In genomic region chr12:116426391-116427136, GRCh38 we compare ENCODE assay signal across 8 cellular contexts.
DNase-seq lines count a peak whose midpoint lies in the region; ATAC-seq, FAIRE-seq and TF ChIP-seq lines count a peak whose summit lies in the region.

No MANE protein-coding gene starts in this region.

- WGBS in K562 (ENCODE audit: insufficient coverage, low coverage, missing lambda C conversion rate): 17% methylated on average over 13 of the region's 13 CpGs
- WGBS in suprapubic skin: 59% methylated on average over 12 of the region's 13 CpGs

- H3K9me3 Mint-ChIP-seq in glutamatergic neuron (ENCODE audit: unreplicated experiment): peaks cover 2% of the 10 kb centered on the region

- H3K9me3 ChIP-seq in K562 (replicated peaks; ENCODE audit: control insufficient read depth, insufficient read depth, low read depth, low read length) (peaks cover 2% of the 10 kb centered on the region; the same call in 1 of the 2 replicates), iPS-18a (ENCODE audit: control insufficient read depth, low read depth, low read length) (no peaks in the 10 kb centered on the region), suprapubic skin (no peaks in the 10 kb centered on the region)

- CTCF ChIA-PET in K562 (lab: Yijun Ruan, JAX; ENCODE audit: low intra/inter-chr PET ratio): no interaction called here

- peak; percentile 90 for DNase-seq in HCEC 1CT
- peak; percentile 43 to 65 (median 50) for DNase-seq in K562 (ENCODE audit: extremely low read depth in 1 of 4, low spot score in 3 of 4)
- DNase-seq in suprapubic skin (ENCODE audit: low spot score in 2 of 2): peak; percentile 85 to 87
- no peak for DNase-seq in GF-D8 (lab: John Stamatoyannopoulos, UW)
- no peak for DNase-seq in glutamatergic neuron

- in situ Hi-C loops in K562 (cut with MboI): no loop called here

- peak; percentile 42 for FAIRE-seq in K562 (lab: Jason Lieb, UNC)

- H3K9me1 ChIP-seq in K562 (ENCODE audit: control insufficient read depth, insufficient read depth, low read length): no peaks in the 10 kb centered on the region

- peak overlapping the region; percentile 41; the same call in 1 of the 2 replicates for H3K4me2 ChIP-seq in K562 (ENCODE audit: insufficient read depth, low read length)

- H4K20me1 ChIP-seq in K562 (replicated peaks; ENCODE audit: control insufficient read depth, insufficient read depth, low read length): no peaks in the 10 kb centered on the region

- TF ChIP-seq POLR2A in K562 (conservative IDR thresholded peaks at IDR 0.05): no peak
- TF ChIP-seq POLR2A in suprapubic skin (IDR thresholded peaks at IDR 0.05): no peak

- H3K27ac Mint-ChIP-seq in glutamatergic neuron (ENCODE audit: unreplicated experiment): no peak overlapping the region

- peak overlapping the region; percentile 64 for H2AFZ ChIP-seq in K562 (ENCODE audit: low read depth, low read length)

- TF ChIP-seq RAD21 in K562 (CRISPR knock-in tag; conservative IDR thresholded peaks at IDR 0.05 in 1 of 2, IDR thresholded peaks at IDR 0.05 in 1 of 2): peak; percentile 24 to 44; a peak in 3 of 4 replicates

- peak; percentile 72 for TF ChIP-seq EP300 in K562 (IDR thresholded peaks at IDR 0.05; ENCODE audit: low read length)
- TF ChIP-seq EP300 in suprapubic skin (IDR thresholded peaks at IDR 0.05): no peak

- intact Hi-C loops in K562 (cut with micrococcal nuclease): loop anchor here (5.0 kb wide), 1 partner anchor 144 kb away; no protein-coding TSS in a partner anchor

- H3K36me3 Mint-ChIP-seq in glutamatergic neuron (ENCODE audit: unreplicated experiment): no peaks in the 10 kb centered on the region

- peaks cover 4% of the 10 kb centered on the region for H3K4me1 Mint-ChIP-seq in glutamatergic neuron (ENCODE audit: low read depth, unreplicated experiment)

- no peaks in the 10 kb centered on the region for H3K79me2 ChIP-seq in K562 (ENCODE audit: control insufficient read depth, insufficient read depth, low read length)

- H3K9ac ChIP-seq in K562 (ENCODE audit: insufficient read depth in 1 of 2, low read depth in 2 of 2, low read length in 2 of 2) (peak overlapping the region in 1 of 2 experiments; percentile 7; a peak in 1 of 4 replicates), iPS-18a (ENCODE audit: low read length) (peak overlapping the region; percentile 42)

- peak; percentile 17 to 31 (median 26); a peak in 2 of 6 replicates for TF ChIP-seq CTCF in K562 (IDR thresholded peaks at IDR 0.05 in 2 of 3, conservative IDR thresholded peaks at IDR 0.05 in 1 of 3; ENCODE audit: insufficient read depth in 2 of 3, low read depth in 1 of 3, low read length in 3 of 3)
- peak; percentile 14 to 38 for TF ChIP-seq CTCF in suprapubic skin (IDR thresholded peaks at IDR 0.05)
- no peak for TF ChIP-seq CTCF in glutamatergic neuron (IDR thresholded peaks at IDR 0.05; ENCODE audit: partially characterized antibody, unreplicated experiment)

- H3K27me3 ChIP-seq in K562 (ENCODE audit: control insufficient read depth in 2 of 2, insufficient read depth in 2 of 2, low read length in 2 of 2) (no peaks in the 10 kb centered on the region), iPS-18a (ENCODE audit: control insufficient read depth, insufficient read depth, low read length) (peaks cover 8% of the 10 kb centered on the region), suprapubic skin (no peaks in the 10 kb centered on the region)

- H3K4me1 ChIP-seq in K562 (replicated peaks in 1 of 2; ENCODE audit: control insufficient read depth in 2 of 2, insufficient read depth in 2 of 2, low read length in 2 of 2) (peaks cover 24 to 26% of the 10 kb centered on the region in 2 experiments), iPS-18a (ENCODE audit: control insufficient read depth, low read depth, low read length) (peaks cover 26% of the 10 kb centered on the region), suprapubic skin (peaks cover 10% of the 10 kb centered on the region)

- no TSS peak for BruUV-seq in K562 (replicated peaks; lab: Mats Ljungman, UMichigan)

- ATAC-seq in K562 (peak; percentile 71), GM21619 (IDR thresholded peaks at IDR 0.05; ENCODE audit: unreplicated experiment) (no peak), HG02970 (IDR thresholded peaks at IDR 0.05; ENCODE audit: low FRiP score, unreplicated experiment) (no peak)

- POLR2A ChIA-PET in K562 (lab: Yijun Ruan, JAX): no interaction called here

- peaks cover 4% of the 10 kb centered on the region for H3K27me3 Mint-ChIP-seq in glutamatergic neuron (ENCODE audit: unreplicated experiment)

- H3K4me3 Mint-ChIP-seq in glutamatergic neuron (ENCODE audit: unreplicated experiment): no peak overlapping the region

- no peak overlapping the region; the same call in 2 of the 3 replicates for H3K27ac ChIP-seq in K562 (ENCODE audit: extremely low read depth, low read depth, low read length)
- H3K27ac ChIP-seq in iPS-18a (ENCODE audit: low read length): peak overlapping the region; percentile 6
- peak overlapping the region; percentile 15 for H3K27ac ChIP-seq in suprapubic skin

- H3K36me3 ChIP-seq in K562 (ENCODE audit: control insufficient read depth, insufficient read depth, low read length) (no peaks in the 10 kb centered on the region), iPS-18a (ENCODE audit: control insufficient read depth, low read depth, low read length) (no peaks in the 10 kb centered on the region), suprapubic skin (no peaks in the 10 kb centered on the region)

- H3K4me3 ChIP-seq in K562 (no peak overlapping the region), iPS-18a (ENCODE audit: low read length) (no peak overlapping the region), suprapubic skin (no peak overlapping the region)

TF ChIP-seq in K562, 482 proteins besides CTCF, POLR2A, EP300 and RAD21 (continues in another document):
- TF ChIP-seq ZBTB26 (CRISPR knock-in tag; IDR thresholded peaks at IDR 0.05): no peak
- no peak for TF ChIP-seq POU5F1 (IDR thresholded peaks at IDR 0.05; ENCODE audit: borderline replicate concordance, low read depth, low read length, partially characterized antibody)
- no peak for TF ChIP-seq EZH2 (IDR thresholded peaks at IDR 0.05; ENCODE audit: borderline replicate concordance, low read depth, low read length)
- TF ChIP-seq CEBPZ (IDR thresholded peaks at IDR 0.05; ENCODE audit: borderline replicate concordance, low read depth, low read length): no peak
- TF ChIP-seq RUNX1 (IDR thresholded peaks at IDR 0.05; ENCODE audit: low read depth): no peak
- TF ChIP-seq BHLHE40 (IDR thresholded peaks at IDR 0.05; ENCODE audit: low read length): no peak; the same call in 1 of the 2 replicates
- no peak for TF ChIP-seq ZBTB9 (CRISPR knock-in tag; IDR thresholded peaks at IDR 0.05)
- no peak for TF ChIP-seq EWSR1 (IDR thresholded peaks at IDR 0.05; ENCODE audit: borderline replicate concordance, low read depth, partially characterized antibody)
- TF ChIP-seq CEBPB (tag; IDR thresholded peaks at IDR 0.05): no peak
- no peak for TF ChIP-seq ETV6 (IDR thresholded peaks at IDR 0.05; ENCODE audit: borderline replicate concordance in 1 of 2, low read depth in 2 of 2, low read length in 1 of 2)
- TF ChIP-seq ETV6 (CRISPR knock-in tag; IDR thresholded peaks at IDR 0.05; ENCODE audit: borderline replicate concordance): no peak
- no peak for TF ChIP-seq NR2C2 (CRISPR knock-in tag; IDR thresholded peaks at IDR 0.05)
- TF ChIP-seq NR2C2 (tag; IDR thresholded peaks at IDR 0.05): 0 out of 2 replicates have a peak, but pooled peaks have one; percentile 25

Comparison
In these comparisons a context has a peak if more than half of its experiments do, and no peak if none do; other contexts are left out.
1. DNase-seq: peak in HCEC 1CT (single experiment), K562 (4 of 4) and suprapubic skin (2 of 2); none in GF-D8 (single experiment) and glutamatergic neuron (single experiment).